24 cellular contexts compared by ENCODE assay signal in genomic region chr6:106411643-106412200, GRCh38. TPM values are rescaled to one million over a fixed set of nuclear protein-coding genes. Genes with fewer than 3 reads are reported as not detected.
DNase-seq lines count a peak whose midpoint lies in the region; ATAC-seq, FAIRE-seq and TF ChIP-seq lines count a peak whose summit lies in the region.
"Had no signal": no experiment of that assay in that cellular context is flagged by ENCODE, and none has a peak within 500 bp of the region (broad histone marks: within the 10 kb centered on the region; RNA-seq: fewer than 3 reads in every experiment).

No MANE protein-coding gene starts in this region.

- H3K36me3 Mint-ChIP-seq in CD4-positive, alpha-beta memory T cell: peaks cover 0 to 3% of the 10 kb centered on the region in 2 donors
- H3K36me3 Mint-ChIP-seq: activated naive CD4-positive, alpha-beta T cell treated with anti-CD3 and anti-CD28 coated beads, Interleukin-2, amount 10 ng/mL, durations not matched to agents 7 days and 5 days had no signal

- H3K27me3 ChIP-seq in hepatocyte (no peaks in the 10 kb centered on the region), small intestine (ENCODE audit: control insufficient read depth in 2 of 2, insufficient read depth in 2 of 2, low read length in 2 of 2) (peaks cover 0 to 2% of the 10 kb centered on the region in 2 donors)
- H3K27me3 ChIP-seq in CD4-positive, alpha-beta memory T cell (ENCODE audit: insufficient read depth, low read length): no peaks in the 10 kb centered on the region
- H3K27me3 ChIP-seq: esophagus squamous epithelium, stomach, upper lobe of left lung had no signal

- H3K79me2 ChIP-seq in hepatocyte: no peaks in the 10 kb centered on the region

- H3K27me3 Mint-ChIP-seq in CD4-positive, alpha-beta memory T cell: peaks cover 16 to 17% of the 10 kb centered on the region in 2 donors

- peaks cover 0 to 1% (median 0%) of the 10 kb centered on the region in 4 donors for H3K4me1 Mint-ChIP-seq in CD4-positive, alpha-beta memory T cell
- H3K4me1 Mint-ChIP-seq: activated naive CD4-positive, alpha-beta T cell treated with anti-CD3 and anti-CD28 coated beads, Interleukin-2, amount 10 ng/mL, durations not matched to agents 7 days and 5 days had no signal

- 79% methylated on average over 6 of the region's 6 CpGs for WGBS in hepatocyte (ENCODE audit: low lambda C conversion rate, missing lambda C conversion rate)
- WGBS in small intestine, 3 donors: 19 to 63% (median 35%) methylated on average over 6 of the region's 6 CpGs

- no peak overlapping the region for H2AFZ ChIP-seq in hepatocyte

- H3K4me3 ChIP-seq in hepatocyte (no peak overlapping the region), small intestine (ENCODE audit: low read depth in 1 of 2, low read length in 2 of 2) (no peak overlapping the region)
- no peak overlapping the region for H3K4me3 ChIP-seq in CD4-positive, alpha-beta memory T cell (ENCODE audit: low read length in 2 of 2)
- H3K4me3 ChIP-seq: esophagus squamous epithelium, stomach, upper lobe of left lung had no signal

- FAIRE-seq in small intestine (lab: Jason Lieb, UNC): no peak
- FAIRE-seq: H54 had no signal

- H4K20me1 ChIP-seq in hepatocyte (ENCODE audit: insufficient read depth, poor library complexity, severe bottlenecking): no peaks in the 10 kb centered on the region

- DNase-seq in DMS 273 (lab: John Stamatoyannopoulos, UW; ENCODE audit: unreplicated experiment) (peak; percentile 6), DMS 273 treated with DMSO at 0.1 percent for 48 hours (lab: John Stamatoyannopoulos, UW) (no peak), NCI-H774 (lab: John Stamatoyannopoulos, UW) (peak; percentile 79), hepatocyte (ENCODE audit: low spot score) (peak; percentile 26), small intestine (peak; percentile 65), H4 (ENCODE audit: low spot score) (no peak)
- DNase-seq in CD4-positive, alpha-beta memory T cell: no peak
- DNase-seq: activated CD8-positive, alpha-beta T cell treated with anti-CD3 and anti-CD28 coated beads, Interleukin-2, amount 10 ng/mL, durations not matched to agents 7 days and 5 days; activated naive CD4-positive, alpha-beta T cell treated with anti-CD3 and anti-CD28 coated beads, Interleukin-2, amount 10 ng/mL, durations not matched to agents 7 days and 5 days; activated T-cell treated with anti-CD3 and anti-CD28 coated beads, Interleukin-2, amount 50 U/mL, for 1 hour; aorta; COR-L47; esophagus squamous epithelium; left ventricle myocardium superior; NCI-H1930; stimulated activated CD4-positive, alpha-beta T cell treated with anti-CD3 and anti-CD28 coated beads, Interleukin-4, amount 100 ng/mL, for 1 hour; stomach; T1000; upper lobe of left lung had no signal

- H3K9me3 Mint-ChIP-seq in CD4-positive, alpha-beta memory T cell: peaks cover 0 to 14% (median 10%) of the 10 kb centered on the region in 8 donors

- no peak overlapping the region for H3K4me3 Mint-ChIP-seq in CD4-positive, alpha-beta memory T cell
- H3K4me3 Mint-ChIP-seq: activated CD8-positive, alpha-beta T cell treated with anti-CD3 and anti-CD28 coated beads, Interleukin-2, amount 10 ng/mL, durations not matched to agents 7 days and 5 days; activated naive CD4-positive, alpha-beta T cell treated with anti-CD3 and anti-CD28 coated beads, Interleukin-2, amount 10 ng/mL, durations not matched to agents 7 days and 5 days had no signal

- H3K27ac ChIP-seq in hepatocyte (peak overlapping the region; percentile 71), small intestine (ENCODE audit: low read depth in 1 of 2, low read length in 1 of 2) (no peak overlapping the region)
- H3K27ac ChIP-seq in CD4-positive, alpha-beta memory T cell (ENCODE audit: low read depth, low read length): no peak overlapping the region
- H3K27ac ChIP-seq: 22Rv1, neutrophil, stomach, upper lobe of left lung had no signal

- no peaks in the 10 kb centered on the region for H3K9me3 ChIP-seq in hepatocyte (ENCODE audit: low read depth)
- H3K9me3 ChIP-seq in small intestine (ENCODE audit: control insufficient read depth, low read depth): no peaks in the 10 kb centered on the region
- no peaks in the 10 kb centered on the region for H3K9me3 ChIP-seq in CD4-positive, alpha-beta memory T cell (ENCODE audit: control insufficient read depth in 1 of 2, low read length in 2 of 2)
- H3K9me3 ChIP-seq: neutrophil, upper lobe of left lung had no signal

- H3K36me3 ChIP-seq in hepatocyte (replicated peaks; ENCODE audit: insufficient read depth, low read depth) (no peaks in the 10 kb centered on the region), small intestine (ENCODE audit: control insufficient read depth in 2 of 2, insufficient read depth in 2 of 2, low read length in 2 of 2) (no peaks in the 10 kb centered on the region)
- no peaks in the 10 kb centered on the region for H3K36me3 ChIP-seq in CD4-positive, alpha-beta memory T cell (ENCODE audit: insufficient read depth, low read length)
- H3K36me3 ChIP-seq: neutrophil, stomach, upper lobe of left lung had no signal

- CTCF ChIA-PET in CD4-positive, alpha-beta memory T cell (lab: Charles Lee; ENCODE audit: partially characterized antibody): interaction anchor here (1.0 kb wide), 1 partner anchor 77 kb away, joined by 3 read pairs; no protein-coding TSS in a partner anchor

- no peak overlapping the region for H3K27ac Mint-ChIP-seq in CD4-positive, alpha-beta memory T cell
- H3K27ac Mint-ChIP-seq: activated CD8-positive, alpha-beta T cell treated with anti-CD3 and anti-CD28 coated beads, Interleukin-2, amount 10 ng/mL, durations not matched to agents 7 days and 5 days; activated naive CD4-positive, alpha-beta T cell treated with anti-CD3 and anti-CD28 coated beads, Interleukin-2, amount 10 ng/mL, durations not matched to agents 7 days and 5 days had no signal

- H3K4me1 ChIP-seq in hepatocyte (ENCODE audit: insufficient read depth) (peaks cover 24% of the 10 kb centered on the region), small intestine (ENCODE audit: control insufficient read depth in 2 of 2, insufficient read depth in 1 of 2, low read depth in 1 of 2, low read length in 1 of 2) (no peaks in the 10 kb centered on the region)
- H3K4me1 ChIP-seq in CD4-positive, alpha-beta memory T cell (ENCODE audit: insufficient read depth, low read length): no peaks in the 10 kb centered on the region
- H3K4me1 ChIP-seq: stomach, upper lobe of left lung had no signal

- ATAC-seq in GM21825 (IDR thresholded peaks at IDR 0.05; ENCODE audit: unreplicated experiment): no peak
- ATAC-seq: activated CD4-positive, CD25-positive, alpha-beta regulatory T cell treated with anti-CD3 and anti-CD28 coated beads, Interleukin-2, amount 50 U/mL, for 24 hours; activated CD8-positive, alpha-beta T cell treated with anti-CD3 and anti-CD28 coated beads, Interleukin-2, amount 10 ng/mL, durations not matched to agents 7 days and 5 days; left ventricle myocardium superior had no signal

- H3K9me2 ChIP-seq in hepatocyte (replicated peaks; ENCODE audit: insufficient read depth): no peaks in the 10 kb centered on the region

- H3K4me2 ChIP-seq in hepatocyte: peak overlapping the region; percentile 59

- TF ChIP-seq CTCF in hepatocyte (IDR thresholded peaks at IDR 0.05; ENCODE audit: poor library complexity): no peak

- intact Hi-C loops in CD4-positive, alpha-beta memory T cell (cut with micrococcal nuclease): no loop called here

- POLR2A ChIA-PET in CD4-positive, alpha-beta memory T cell (lab: Charles Lee; ENCODE audit: partially characterized antibody): no interaction called here

RNA-seq across cellular contexts. Expression of gene CRYBG1, which starts 51.2 kb away (rescaled TPM):
- total RNA-seq in hepatocyte: 9.3 and 10.0 TPM in 2 replicates
- 2.5 and 3.2 TPM in 2 replicates for polyA plus RNA-seq in hepatocyte
- 10 to 100 TPM; 13.2 to 30.0 (median 17.2) TPM for polyA plus RNA-seq in small intestine
- 10.2 and 10.4 TPM in 2 replicates for total RNA-seq in H4 (2014; rRNA removed; shearing (Covaris generic))
- 10 to 100 TPM; 45.4 to 47.1 TPM for total RNA-seq in CD4-positive, alpha-beta memory T cell
- 10 to 100 TPM; 20.5 to 31.7 TPM for polyA plus RNA-seq in CD4-positive, alpha-beta memory T cell

Comparison
In these comparisons a context has a peak if more than half of its experiments do, and no peak if none do; other contexts are left out.
1. DNase-seq: peak in DMS 273 (single experiment), NCI-H774 (single experiment), hepatocyte (single experiment) and small intestine (single experiment); none in DMS 273 treated with DMSO at 0.1 percent for 48 hours (single experiment), H4 (single experiment) and CD4-positive, alpha-beta memory T cell (0 of 5).